Comparison of ENCODE assay signal across 1 cellular context in the genomic region with DNA sequence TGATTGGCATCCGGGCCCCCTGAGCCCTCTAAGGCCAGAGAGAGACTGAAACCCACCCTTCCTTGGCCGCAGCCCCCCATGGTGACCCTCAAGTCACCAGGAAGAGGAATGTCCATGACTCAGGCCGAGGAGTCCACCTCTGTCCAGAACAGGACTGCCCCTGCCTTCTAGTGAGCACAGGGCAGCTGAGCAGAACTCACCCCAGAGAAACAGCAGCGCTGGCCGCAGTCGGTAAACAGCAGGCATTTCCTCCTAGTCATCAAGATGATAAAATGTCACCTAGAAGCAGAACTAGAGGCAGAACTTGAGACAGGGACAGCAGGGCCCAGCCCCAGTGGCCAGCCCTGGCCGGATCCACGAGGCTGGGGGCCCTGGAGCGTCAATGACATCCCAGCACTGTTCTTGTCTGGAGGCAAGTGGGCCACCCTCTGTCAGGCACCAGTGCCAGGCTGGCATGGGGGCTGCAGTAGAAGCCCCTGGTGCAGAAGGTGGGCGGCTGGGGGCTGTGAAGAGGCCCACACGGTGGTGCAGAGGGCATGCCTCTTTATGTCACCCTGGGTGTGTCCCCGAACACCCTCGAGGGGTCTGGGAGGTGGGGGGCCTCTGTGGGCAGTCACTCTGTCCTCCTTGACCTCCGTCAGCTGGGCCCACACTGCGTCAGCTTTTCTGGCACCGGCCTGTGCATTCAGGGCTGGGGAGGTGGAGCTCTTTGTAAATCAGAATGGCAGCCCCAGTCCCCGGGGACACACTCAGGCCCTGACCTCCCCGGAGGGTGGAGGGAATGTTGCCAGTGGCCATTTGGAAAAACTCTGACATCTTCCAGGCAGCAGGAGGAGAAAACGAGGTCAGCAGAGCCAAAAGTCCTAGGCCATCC.
TF ChIP-seq lines count a peak whose summit lies in the region.

No MANE protein-coding gene starts in this region.

TF ChIP-seq in K562, 482 proteins besides CTCF, POLR2A, EP300 and RAD21 (continued from another document):
- TF ChIP-seq FOXK1 (CRISPR knock-in tag; IDR thresholded peaks at IDR 0.05; ENCODE audit: borderline replicate concordance): 0 out of 2 replicates have a peak, but pooled peaks have one; percentile 37
- TF ChIP-seq, protein P1, sequence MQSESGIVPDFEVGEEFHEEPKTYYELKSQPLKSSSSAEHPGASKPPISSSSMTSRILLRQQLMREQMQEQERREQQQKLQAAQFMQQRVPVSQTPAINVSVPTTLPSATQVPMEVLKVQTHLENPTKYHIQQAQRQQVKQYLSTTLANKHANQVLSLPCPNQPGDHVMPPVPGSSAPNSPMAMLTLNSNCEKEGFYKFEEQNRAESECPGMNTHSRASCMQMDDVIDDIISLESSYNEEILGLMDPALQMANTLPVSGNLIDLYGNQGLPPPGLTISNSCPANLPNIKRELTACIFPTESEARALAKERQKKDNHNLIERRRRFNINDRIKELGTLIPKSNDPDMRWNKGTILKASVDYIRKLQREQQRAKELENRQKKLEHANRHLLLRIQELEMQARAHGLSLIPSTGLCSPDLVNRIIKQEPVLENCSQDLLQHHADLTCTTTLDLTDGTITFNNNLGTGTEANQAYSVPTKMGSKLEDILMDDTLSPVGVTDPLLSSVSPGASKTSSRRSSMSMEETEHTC (IDR thresholded peaks at IDR 0.05): no peak
- TF ChIP-seq NFIX (CRISPR knock-in tag; IDR thresholded peaks at IDR 0.05; ENCODE audit: low read depth): no peak
